ENCODE assay signal across 8 cellular contexts in the genomic region with DNA sequence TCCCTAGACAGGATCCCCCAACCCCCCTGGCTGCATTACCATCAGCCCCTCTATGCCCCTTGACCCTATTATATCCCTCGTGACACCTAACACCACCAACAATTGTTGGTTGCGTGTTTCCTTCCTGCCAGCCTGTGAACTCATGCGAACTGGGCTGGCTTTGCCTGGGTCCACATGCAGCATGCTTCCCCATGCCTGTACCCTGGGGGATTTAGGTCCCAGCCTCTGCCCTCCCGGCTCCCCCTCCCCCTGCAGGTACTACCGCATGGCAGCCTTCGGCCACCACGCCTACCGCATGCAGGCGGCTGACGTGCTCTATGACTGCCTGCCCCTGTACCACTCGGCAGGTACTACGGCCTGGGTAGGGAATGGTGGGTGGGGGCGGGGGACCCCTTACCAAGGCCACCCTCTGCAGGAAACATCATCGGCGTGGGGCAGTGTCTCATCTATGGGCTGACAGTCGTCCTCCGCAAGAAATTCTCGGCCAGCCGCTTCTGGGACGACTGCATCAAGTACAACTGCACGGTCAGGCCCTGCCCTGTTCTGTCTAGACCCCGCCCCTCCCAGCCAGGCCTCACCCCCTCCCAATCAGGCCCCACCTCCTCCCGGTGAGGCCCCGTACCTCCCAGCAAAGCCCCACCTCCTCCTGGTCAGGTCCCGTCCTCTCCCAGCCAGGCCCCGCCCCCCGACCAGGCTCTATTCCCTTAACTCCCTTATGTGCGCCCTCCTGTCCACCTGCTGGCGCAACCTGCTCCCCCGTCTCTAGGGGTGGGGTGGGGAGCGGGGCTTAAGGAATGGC. TPM values are rescaled to one million over a fixed set of nuclear protein-coding genes. Genes with fewer than 3 reads are reported as not detected.
DNase-seq lines count a peak whose midpoint lies in the region; ATAC-seq, FAIRE-seq and TF ChIP-seq lines count a peak whose summit lies in the region.

No MANE protein-coding gene starts in this region.

- H3K27ac ChIP-seq in skeletal muscle tissue (ENCODE audit: low read depth, low read length): peak overlapping the region; percentile 68

- peaks cover 6 to 12% (median 6%) of the 10 kb centered on the region in 3 donors for H3K4me1 ChIP-seq in skeletal muscle tissue (ENCODE audit: control insufficient read depth in 3 of 3, insufficient read depth in 3 of 3, low read length in 3 of 3)

- TF ChIP-seq POLR2A in GM12891 (IDR thresholded peaks at IDR 0.05; ENCODE audit: low read depth, low read length): no peak

- H3K36me3 ChIP-seq in skeletal muscle tissue (ENCODE audit: control insufficient read depth in 3 of 3, insufficient read depth in 3 of 3, low read length in 3 of 3): peaks cover 17 to 24% (median 24%) of the 10 kb centered on the region in 3 donors

- peak overlapping the region in 1 of 3 donors; percentile 50 for H3K9ac ChIP-seq in skeletal muscle tissue (ENCODE audit: low read depth in 1 of 3, low read length in 3 of 3)

- no peaks in the 10 kb centered on the region for H3K9me3 ChIP-seq in skeletal muscle tissue (ENCODE audit: control insufficient read depth in 3 of 3, low read length in 3 of 3)

- peak; percentile 66 for ATAC-seq in Right ventricle myocardium superior (ENCODE audit: poor library complexity)

- peak overlapping the region in 1 of 3 donors; percentile 56 for H3K4me3 ChIP-seq in skeletal muscle tissue (ENCODE audit: low read length in 3 of 3)

- DNase-seq in GM12891 (ENCODE audit: insufficient read length, low spot score) (peak; percentile 63), NCI-H82 (lab: John Stamatoyannopoulos, UW) (peak; percentile 100), activated T-cell treated with anti-CD3 and anti-CD28 coated beads for 48 hours (ENCODE audit: low read depth) (peak; percentile 84), Right ventricle myocardium superior (peak; percentile 76), GM03348 (ENCODE audit: low spot score) (no peak), AG20443 (ENCODE audit: low spot score) (no peak), NCI-H1930 (lab: John Stamatoyannopoulos, UW) (no peak)

- peak; percentile 85 for FAIRE-seq in GM12891 (lab: Jason Lieb, UNC)

- H3K27me3 ChIP-seq in skeletal muscle tissue (ENCODE audit: control insufficient read depth in 3 of 3, insufficient read depth in 3 of 3, low read length in 3 of 3): no peaks in the 10 kb centered on the region

- intact Hi-C loops in Right ventricle myocardium superior (cut with DNase I): no loop called here

TF ChIP-seq in GM12891, 5 proteins besides CTCF, POLR2A, EP300 and RAD21:
- no peak for TF ChIP-seq POU2F2 (IDR thresholded peaks at IDR 0.05; ENCODE audit: low read depth, low read length)
- TF ChIP-seq TAF1 (IDR thresholded peaks at IDR 0.05; ENCODE audit: low read depth, low read length): no peak
- TF ChIP-seq POLR2AphosphoS5 (IDR thresholded peaks at IDR 0.05; ENCODE audit: low read depth, low read length): no peak
- no peak for TF ChIP-seq SPI1 (IDR thresholded peaks at IDR 0.05; ENCODE audit: low read depth, low read length)
- no peak for TF ChIP-seq PAX5 (IDR thresholded peaks at IDR 0.05; ENCODE audit: insufficient read depth, low read length, severe bottlenecking)

RNA-seq across cellular contexts. Expression of a gene that starts 18.5 kb away (rescaled TPM):
- polyA plus RNA-seq in GM12891 (2012; ENCODE audit: low read depth, missing spikeins): 1.6 TPM
- total RNA-seq in Right ventricle myocardium superior (64.2 TPM), skeletal muscle tissue (12.0 TPM)

RNA-seq across cellular contexts. Expression of a gene that starts 22.7 kb away (rescaled TPM):
- polyA plus RNA-seq in GM12891 (2012; ENCODE audit: low read depth, missing spikeins): 80.9 TPM
- 19.6 TPM for total RNA-seq in Right ventricle myocardium superior
- total RNA-seq in skeletal muscle tissue: 39.1 TPM

RNA-seq across cellular contexts. Expression of a gene that starts 28.1 kb away (rescaled TPM):
- polyA plus RNA-seq in GM12891 (2012; ENCODE audit: low read depth, missing spikeins): not detected
- total RNA-seq in Right ventricle myocardium superior (0.24 TPM), skeletal muscle tissue (not detected)

RNA-seq across cellular contexts. Expression of a gene that starts 40.3 kb away (rescaled TPM):
- 0.05 TPM for polyA plus RNA-seq in GM12891 (2012; ENCODE audit: low read depth, missing spikeins)
- total RNA-seq in Right ventricle myocardium superior (0.11 TPM), skeletal muscle tissue (0.52 TPM)

Comparison
In these comparisons a context has a peak if more than half of its experiments do, and no peak if none do; other contexts are left out.
1. DNase-seq: peak in GM12891 (single experiment), NCI-H82 (single experiment), activated T-cell treated with anti-CD3 and anti-CD28 coated beads for 48 hours (single experiment) and Right ventricle myocardium superior (single experiment); none in GM03348 (single experiment), AG20443 (single experiment) and NCI-H1930 (0 of 2).